ENCODE assay signal across 16 cellular contexts in the genomic region with DNA sequence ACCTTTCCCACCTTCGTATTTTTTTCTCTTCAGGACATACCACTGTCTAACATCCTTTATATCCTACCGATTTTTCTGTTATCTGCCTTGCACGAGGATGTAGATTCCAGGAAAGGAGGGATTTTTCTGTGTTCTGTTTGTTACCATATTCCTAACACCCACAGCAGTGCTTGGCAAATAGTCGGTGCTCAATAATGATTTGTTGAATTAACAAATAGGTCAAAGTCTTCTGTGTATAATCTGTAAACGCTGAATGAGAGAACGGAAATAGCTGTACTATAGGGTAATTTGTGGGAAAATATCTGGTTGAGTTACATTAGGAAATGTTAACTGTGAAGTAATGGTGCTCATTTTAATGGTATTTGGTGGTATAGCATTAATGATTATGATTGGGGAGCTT.
A peak's percentile ranks its signal among the peaks of the same experiment; 100 is the strongest.
DNase-seq lines count a peak whose midpoint lies in the region; ATAC-seq and TF ChIP-seq lines count a peak whose summit lies in the region.
"Had no signal": no experiment of that assay in that cellular context is flagged by ENCODE, and none has a peak within 500 bp of the region (broad histone marks: within the 10 kb centered on the region; RNA-seq: fewer than 3 reads in every experiment).

No MANE protein-coding gene starts in this region.

- H3K36me3 Mint-ChIP-seq in activated T-cell treated with anti-CD3 and anti-CD28 coated beads, Interleukin-2, amount 50 U/mL, for 72 hours (ENCODE audit: insufficient read depth in 2 of 2), result no peaks in the 10 kb centered on the region
- H3K36me3 Mint-ChIP-seq in central memory CD8-positive, alpha-beta T cell (ENCODE audit: insufficient read depth), result no peaks in the 10 kb centered on the region
- no peaks in the 10 kb centered on the region for H3K36me3 Mint-ChIP-seq in stimulated activated naive B cell treated with anti-CD40 and anti-IgM and Interleukin-4, amounts not matched to agents 10 μg/mL and 1 μg/mL and 100 μg/mL, for 72 hours
- H3K36me3 Mint-ChIP-seq in chondrocyte (ENCODE audit: low read depth), result peaks cover 2% of the 10 kb centered on the region

- H3K27ac ChIP-seq in right lobe of liver, result peak overlapping the region; percentile 65 to 78 (median 69)

- no peaks in the 10 kb centered on the region for H3K9me3 Mint-ChIP-seq in activated T-cell treated with anti-CD3 and anti-CD28 coated beads, Interleukin-2, amount 50 U/mL, for 72 hours
- H3K9me3 Mint-ChIP-seq in central memory CD8-positive, alpha-beta T cell, result no peaks in the 10 kb centered on the region
- H3K9me3 Mint-ChIP-seq in stimulated activated naive B cell treated with anti-CD40 and anti-IgM and Interleukin-4, amounts not matched to agents 10 μg/mL and 1 μg/mL and 100 μg/mL, for 72 hours, result no peaks in the 10 kb centered on the region
- no peaks in the 10 kb centered on the region for H3K9me3 Mint-ChIP-seq in chondrocyte (ENCODE audit: low read depth)

- H3K27me3 ChIP-seq in right lobe of liver, result no peaks in the 10 kb centered on the region

- intact Hi-C loops in right lobe of liver (cut with DNase I), result no loop called here

- no peak for DNase-seq in activated T-cell treated with anti-CD3 and anti-CD28 coated beads, Interleukin-2, amount 50 U/mL, for 72 hours
- DNase-seq in activated T-cell treated with anti-CD3 and anti-CD28 coated beads, Interleukin-2, amount 50 U/mL, for 1 hour, result no peak
- DNase-seq in central memory CD8-positive, alpha-beta T cell (ENCODE audit: low spot score in 2 of 2), result no peak
- DNase-seq in right lobe of liver, result no peak
- DNase-seq in stimulated activated naive B cell treated with anti-CD40 and anti-IgM and Interleukin-4, amounts not matched to agents 10 μg/mL and 1 μg/mL and 100 μg/mL, for 72 hours, result no peak
- no peak for DNase-seq in chondrocyte (ENCODE audit: low spot score)
- DNase-seq: DMS153, EL, Karpas-422, NCI-H1417, NCI-H2029, NCI-H524 had no signal

- no peaks in the 10 kb centered on the region for H3K27me3 Mint-ChIP-seq in activated T-cell treated with anti-CD3 and anti-CD28 coated beads, Interleukin-2, amount 50 U/mL, for 72 hours (ENCODE audit: low read depth)
- H3K27me3 Mint-ChIP-seq in central memory CD8-positive, alpha-beta T cell, result peaks cover 23% of the 10 kb centered on the region
- H3K27me3 Mint-ChIP-seq in stimulated activated naive B cell treated with anti-CD40 and anti-IgM and Interleukin-4, amounts not matched to agents 10 μg/mL and 1 μg/mL and 100 μg/mL, for 72 hours, result peaks cover 5 to 6% of the 10 kb centered on the region in 2 donors
- H3K27me3 Mint-ChIP-seq in chondrocyte (ENCODE audit: low read depth), result no peaks in the 10 kb centered on the region
- H3K27me3 Mint-ChIP-seq: B cell had no signal

- no peak overlapping the region for H3K4me3 ChIP-seq in right lobe of liver
- H3K4me3 ChIP-seq: A549 had no signal

- H3K9me3 ChIP-seq in right lobe of liver, result no peaks in the 10 kb centered on the region
- H3K9me3 ChIP-seq: A549 had no signal

- peak in 1 of 4 donors; percentile 2 for TF ChIP-seq CTCF in right lobe of liver (IDR thresholded peaks at IDR 0.05)
- TF ChIP-seq CTCF in chondrocyte (IDR thresholded peaks at IDR 0.05), result no peak

- H3K4me1 ChIP-seq in right lobe of liver, result peaks cover 0 to 31% (median 13%) of the 10 kb centered on the region in 4 donors

- TF ChIP-seq POLR2A in right lobe of liver (IDR thresholded peaks at IDR 0.05), result peak; percentile 49

- no peak for ATAC-seq in activated T-cell treated with anti-CD3 and anti-CD28 coated beads, Interleukin-2, amount 50 U/mL, for 72 hours (replicated peaks in 1 of 2)
- no peak for ATAC-seq in central memory CD8-positive, alpha-beta T cell (replicated peaks; ENCODE audit: extremely low read depth, poor library complexity, severe bottlenecking)
- ATAC-seq in right lobe of liver (peak; percentile 71 to 84 (median 72)), HG02981 (IDR thresholded peaks at IDR 0.05; ENCODE audit: unreplicated experiment) (no peak), GM19351 (IDR thresholded peaks at IDR 0.05; ENCODE audit: unreplicated experiment) (no peak)
- no peak for ATAC-seq in stimulated activated naive B cell treated with anti-CD40 and anti-IgM and Interleukin-4, amounts not matched to agents 10 μg/mL and 1 μg/mL and 100 μg/mL, for 72 hours (replicated peaks)
- ATAC-seq: A549 had no signal

- H3K27ac Mint-ChIP-seq in activated T-cell treated with anti-CD3 and anti-CD28 coated beads, Interleukin-2, amount 50 U/mL, for 72 hours, result peak overlapping the region; percentile 87
- H3K27ac Mint-ChIP-seq in central memory CD8-positive, alpha-beta T cell (ENCODE audit: low read depth), result peak overlapping the region; percentile 75
- H3K27ac Mint-ChIP-seq in stimulated activated naive B cell treated with anti-CD40 and anti-IgM and Interleukin-4, amounts not matched to agents 10 μg/mL and 1 μg/mL and 100 μg/mL, for 72 hours, result peak overlapping the region; percentile 44
- no peak overlapping the region for H3K27ac Mint-ChIP-seq in chondrocyte (ENCODE audit: unreplicated experiment)
- H3K27ac Mint-ChIP-seq: B cell had no signal

- H3K36me3 ChIP-seq in right lobe of liver, result no peaks in the 10 kb centered on the region

- peaks cover 56% of the 10 kb centered on the region for H3K4me1 Mint-ChIP-seq in activated T-cell treated with anti-CD3 and anti-CD28 coated beads, Interleukin-2, amount 50 U/mL, for 72 hours (ENCODE audit: low read depth)
- H3K4me1 Mint-ChIP-seq in central memory CD8-positive, alpha-beta T cell, result peaks cover 11% of the 10 kb centered on the region
- H3K4me1 Mint-ChIP-seq in stimulated activated naive B cell treated with anti-CD40 and anti-IgM and Interleukin-4, amounts not matched to agents 10 μg/mL and 1 μg/mL and 100 μg/mL, for 72 hours, result peaks cover 7 to 13% of the 10 kb centered on the region in 2 donors
- peaks cover 30% of the 10 kb centered on the region for H3K4me1 Mint-ChIP-seq in chondrocyte (ENCODE audit: low read depth)

- peak overlapping the region in 1 of 2 donors; percentile 55 for H3K4me3 Mint-ChIP-seq in activated T-cell treated with anti-CD3 and anti-CD28 coated beads, Interleukin-2, amount 50 U/mL, for 72 hours
- no peak overlapping the region for H3K4me3 Mint-ChIP-seq in central memory CD8-positive, alpha-beta T cell
- H3K4me3 Mint-ChIP-seq in stimulated activated naive B cell treated with anti-CD40 and anti-IgM and Interleukin-4, amounts not matched to agents 10 μg/mL and 1 μg/mL and 100 μg/mL, for 72 hours, result no peak overlapping the region
- no peak overlapping the region for H3K4me3 Mint-ChIP-seq in chondrocyte (ENCODE audit: unreplicated experiment)
- H3K4me3 Mint-ChIP-seq: B cell had no signal

- 19% methylated on average over 6 of the region's 6 CpGs for WGBS in right lobe of liver (ENCODE audit: insufficient coverage, low coverage, low lambda C conversion rate, missing lambda C conversion rate)

Comparison
In these comparisons a context has a peak if more than half of its experiments do, and no peak if none do; other contexts are left out.
1. ATAC-seq: peak in right lobe of liver (4 of 4); none in activated T-cell treated with anti-CD3 and anti-CD28 coated beads, Interleukin-2, amount 50 U/mL, for 72 hours (0 of 2), central memory CD8-positive, alpha-beta T cell (single experiment), stimulated activated naive B cell treated with anti-CD40 and anti-IgM and Interleukin-4, amounts not matched to agents 10 μg/mL and 1 μg/mL and 100 μg/mL, for 72 hours (0 of 2), HG02981 (single experiment) and GM19351 (single experiment).